In the genomic region with DNA sequence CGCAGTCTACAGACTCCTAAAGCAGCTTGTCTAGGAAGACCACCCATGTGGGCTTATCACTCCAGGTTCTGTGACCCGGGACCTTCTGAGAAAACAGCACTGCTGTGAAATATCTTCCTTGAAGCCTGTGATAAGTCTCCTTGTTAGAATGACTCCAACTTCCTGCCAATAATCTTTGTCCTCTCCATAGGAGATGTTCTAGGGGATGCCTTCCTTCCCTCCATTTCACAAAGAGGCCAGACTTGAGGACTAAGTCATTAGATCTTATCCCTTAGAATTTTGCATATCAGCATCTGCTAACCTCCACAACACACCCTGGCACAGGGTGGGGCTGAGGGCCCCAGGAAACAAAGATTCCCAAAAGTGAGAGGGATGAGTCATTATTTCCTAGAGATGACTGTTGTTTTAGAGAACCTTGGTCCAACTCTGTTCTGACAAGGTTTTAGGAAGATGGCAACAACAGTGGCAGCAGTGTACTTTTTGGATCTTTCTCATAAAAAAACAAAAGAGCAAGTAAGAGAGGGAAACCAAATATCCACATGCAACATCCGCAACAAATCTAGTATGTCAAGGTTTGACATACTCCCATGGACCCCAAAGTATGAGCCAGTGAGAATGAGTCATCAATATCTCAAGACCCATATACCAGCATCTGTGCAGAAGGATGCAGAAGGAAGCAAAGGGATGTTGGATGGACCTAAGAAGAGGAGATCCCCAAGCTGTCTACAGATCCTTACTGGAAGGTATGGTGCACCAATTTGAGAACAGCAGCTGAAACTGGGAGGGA, we compare ENCODE assay signal across 1 cellular context.
TF ChIP-seq lines count a peak whose summit lies in the region.

No MANE protein-coding gene starts in this region.

TF ChIP-seq in endothelial cell of umbilical vein, 7 proteins besides CTCF, POLR2A, EP300 and RAD21:
- TF ChIP-seq GATA2 (IDR thresholded peaks at IDR 0.05; ENCODE audit: insufficient read depth, insufficient read length, low read depth, low read length) = no peak
- TF ChIP-seq FOS (IDR thresholded peaks at IDR 0.05; ENCODE audit: borderline replicate concordance, insufficient read depth, low read length) = peak; percentile 33
- TF ChIP-seq JUN (IDR thresholded peaks at IDR 0.05; ENCODE audit: borderline replicate concordance, insufficient read depth, insufficient read length, low read depth) = peak; percentile 50
- TF ChIP-seq, protein P1, sequence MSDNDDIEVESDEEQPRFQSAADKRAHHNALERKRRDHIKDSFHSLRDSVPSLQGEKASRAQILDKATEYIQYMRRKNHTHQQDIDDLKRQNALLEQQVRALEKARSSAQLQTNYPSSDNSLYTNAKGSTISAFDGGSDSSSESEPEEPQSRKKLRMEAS (IDR thresholded peaks at IDR 0.05; ENCODE audit: insufficient read depth, insufficient read length) = no peak
